Comparison of ENCODE assay signal across 13 cellular contexts in the genomic region with DNA sequence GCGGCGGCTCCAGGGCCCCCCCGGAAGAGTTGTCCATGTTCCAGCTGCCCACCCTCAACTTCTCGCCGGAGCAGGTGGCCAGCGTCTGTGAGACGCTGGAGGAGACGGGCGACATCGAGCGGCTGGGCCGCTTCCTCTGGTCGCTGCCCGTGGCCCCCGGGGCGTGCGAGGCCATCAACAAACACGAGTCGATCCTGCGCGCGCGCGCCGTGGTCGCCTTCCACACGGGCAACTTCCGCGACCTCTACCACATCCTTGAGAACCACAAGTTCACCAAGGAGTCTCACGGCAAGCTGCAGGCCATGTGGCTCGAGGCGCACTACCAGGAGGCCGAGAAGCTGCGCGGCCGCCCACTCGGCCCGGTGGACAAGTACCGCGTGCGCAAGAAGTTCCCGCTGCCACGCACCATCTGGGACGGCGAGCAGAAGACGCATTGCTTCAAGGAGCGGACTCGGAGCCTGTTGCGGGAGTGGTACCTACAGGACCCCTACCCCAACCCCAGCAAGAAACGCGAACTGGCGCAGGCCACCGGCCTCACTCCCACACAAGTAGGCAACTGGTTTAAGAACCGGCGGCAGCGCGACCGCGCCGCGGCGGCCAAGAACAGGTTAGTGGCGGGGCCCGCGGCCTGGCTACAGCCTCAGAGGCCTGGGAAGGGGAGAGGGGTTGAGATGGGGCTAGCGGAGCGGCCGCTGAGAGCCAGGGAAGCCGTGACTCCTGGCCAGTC. TPM values are rescaled to one million over a fixed set of nuclear protein-coding genes. Genes with fewer than 3 reads are reported as not detected.
DNase-seq lines count a peak whose midpoint lies in the region; ATAC-seq, FAIRE-seq and TF ChIP-seq lines count a peak whose summit lies in the region.
"Had no signal": no experiment of that assay in that cellular context is flagged by ENCODE, and none has a peak within 500 bp of the region (broad histone marks: within the 10 kb centered on the region; RNA-seq: fewer than 3 reads in every experiment).

No MANE protein-coding gene starts in this region.

- H3K27me3 Mint-ChIP-seq in GM23338 (ENCODE audit: insufficient read depth, low read depth, poor library complexity), result peaks cover 95% of the 10 kb centered on the region
- peaks cover 56 to 86% (median 75%) of the 10 kb centered on the region in 5 donors for H3K27me3 Mint-ChIP-seq in naive thymus-derived CD4-positive, alpha-beta T cell

- no peak for TF ChIP-seq POLR2A in A549 (IDR thresholded peaks at IDR 0.05; ENCODE audit: low read length)

- no peaks in the 10 kb centered on the region for H3K79me2 ChIP-seq in GM23338 (replicated peaks; ENCODE audit: insufficient read depth)

- peak overlapping the region; percentile 66 for H3K4me3 Mint-ChIP-seq in GM23338
- peak overlapping the region; percentile 14 to 90 (median 68) for H3K4me3 Mint-ChIP-seq in naive thymus-derived CD4-positive, alpha-beta T cell

- H3K4me1 ChIP-seq in A549 (peaks cover 17% of the 10 kb centered on the region), GM23338 (ENCODE audit: insufficient read depth) (peaks cover 65% of the 10 kb centered on the region), ascending aorta (peaks cover 0 to 17% of the 10 kb centered on the region in 2 donors), aorta (ENCODE audit: control insufficient read depth in 1 of 2, insufficient read depth in 2 of 2, low read length in 2 of 2) (no peaks in the 10 kb centered on the region)
- H3K4me1 ChIP-seq in naive thymus-derived CD4-positive, alpha-beta T cell (ENCODE audit: control insufficient read depth in 2 of 2, insufficient read depth in 2 of 2, low read length in 2 of 2), result no peaks in the 10 kb centered on the region

- H3K27ac Mint-ChIP-seq in GM23338, result no peak overlapping the region
- H3K27ac Mint-ChIP-seq in naive thymus-derived CD4-positive, alpha-beta T cell, result peak overlapping the region in 1 of 9 donors; percentile 62

- peaks cover 100% of the 10 kb centered on the region for H3K27me3 ChIP-seq in GM23338 (ENCODE audit: insufficient read depth)
- peaks cover 20% of the 10 kb centered on the region for H3K27me3 ChIP-seq in ascending aorta
- peaks cover 0 to 10% of the 10 kb centered on the region in 2 donors for H3K27me3 ChIP-seq in naive thymus-derived CD4-positive, alpha-beta T cell (ENCODE audit: control insufficient read depth in 2 of 2, insufficient read depth in 2 of 2, low read length in 2 of 2)
- no peaks in the 10 kb centered on the region for H3K27me3 ChIP-seq in aorta (ENCODE audit: control insufficient read depth in 1 of 2, insufficient read depth in 2 of 2, low read length in 1 of 2)

- TF ChIP-seq CTCF in A549 (IDR thresholded peaks at IDR 0.05), result no peak
- no peak for TF ChIP-seq CTCF in GM23338 (conservative IDR thresholded peaks at IDR 0.05; ENCODE audit: low read depth in 2 of 2)
- TF ChIP-seq CTCF in ascending aorta (IDR thresholded peaks at IDR 0.05), result no peak

- CTCF ChIA-PET in A549 (lab: Yijun Ruan, JAX), result interaction anchor here (1.0 to 2.9 kb wide), 2 partner anchors 8 to 13 kb away, joined by 3 to 18 read pairs; no protein-coding TSS in a partner anchor
- CTCF ChIA-PET in naive thymus-derived CD4-positive, alpha-beta T cell (lab: Charles Lee), result interaction anchor here (1.4 kb wide), 1 partner anchor 13 kb away, joined by 4 read pairs; no protein-coding TSS in a partner anchor

- ATAC-seq in A549 (no peak), GM23338 (no peak), HG03571 (IDR thresholded peaks at IDR 0.05; ENCODE audit: unreplicated experiment) (no peak), aorta (ENCODE audit: low FRiP score) (no peak), left colon (no peak), HG02852 (IDR thresholded peaks at IDR 0.05; ENCODE audit: unreplicated experiment) (no peak)
- no peak for ATAC-seq in naive thymus-derived CD4-positive, alpha-beta T cell

- intact Hi-C loops in ascending aorta (cut with DNase I) (no loop called here), aorta (cut with DNase I) (no loop called here), left colon (cut with DNase I, micrococcal nuclease) (no loop called here)
- intact Hi-C loops in naive thymus-derived CD4-positive, alpha-beta T cell (cut with micrococcal nuclease), result loop anchor here in 1 of 2 donors (5.0 kb wide), 1 partner anchor 140 kb away; no protein-coding TSS in a partner anchor

- H3K4me2 ChIP-seq in A549 (peak overlapping the region; percentile 98; the same call in 2 of the 3 replicates), GM23338 (peak overlapping the region; percentile 86)

- peak overlapping the region in 1 of 2 experiments; percentile 76; a peak in 2 of 6 replicates for H3K27ac ChIP-seq in A549
- H3K27ac ChIP-seq in GM23338 (ENCODE audit: low read depth), result no peak overlapping the region
- no peak overlapping the region for H3K27ac ChIP-seq in ascending aorta
- H3K27ac ChIP-seq in naive thymus-derived CD4-positive, alpha-beta T cell (ENCODE audit: low read depth, low read length), result no peak overlapping the region
- H3K27ac ChIP-seq in aorta (ENCODE audit: low read depth in 1 of 2, low read length in 2 of 2), result no peak overlapping the region

- H3K4me3 ChIP-seq in A549, result no peak overlapping the region; the same call in 2 of the 3 replicates
- H3K4me3 ChIP-seq in GM23338, result peak overlapping the region; percentile 54
- H3K4me3 ChIP-seq in ascending aorta, result peak overlapping the region; percentile 45 to 55
- no peak overlapping the region for H3K4me3 ChIP-seq in naive thymus-derived CD4-positive, alpha-beta T cell (ENCODE audit: low read length)
- H3K4me3 ChIP-seq in aorta (ENCODE audit: low read length in 2 of 2), result peak overlapping the region in 1 of 2 donors; percentile 15

- peaks cover 62% of the 10 kb centered on the region for H3K4me1 Mint-ChIP-seq in GM23338
- peaks cover 16 to 61% (median 47%) of the 10 kb centered on the region in 7 donors for H3K4me1 Mint-ChIP-seq in naive thymus-derived CD4-positive, alpha-beta T cell

- H3K9me3 ChIP-seq in A549 (no peaks in the 10 kb centered on the region), ascending aorta (no peaks in the 10 kb centered on the region), aorta (ENCODE audit: control insufficient read depth, low read length) (no peaks in the 10 kb centered on the region)
- H3K9me3 ChIP-seq in naive thymus-derived CD4-positive, alpha-beta T cell (ENCODE audit: control insufficient read depth in 2 of 3, low read length in 3 of 3), result no peaks in the 10 kb centered on the region

- 89% methylated on average over 69 of the region's 69 CpGs for WGBS in A549 (ENCODE audit: missing lambda C conversion rate)
- 9 to 10% methylated on average over 58 to 69 of the region's 69 CpGs for WGBS in aorta, 2 donors

- H2AFZ ChIP-seq in GM23338, result no peak overlapping the region

- H3K9me3 Mint-ChIP-seq in GM23338, result peaks cover 3% of the 10 kb centered on the region; the same call in 1 of the 3 replicates
- H3K9me3 Mint-ChIP-seq in naive thymus-derived CD4-positive, alpha-beta T cell, result peaks cover 0 to 1% (median 0%) of the 10 kb centered on the region in 11 donors

- POLR2A ChIA-PET in A549 (lab: Yijun Ruan, JAX), result no interaction called here
- POLR2A ChIA-PET in naive thymus-derived CD4-positive, alpha-beta T cell (lab: Charles Lee), result no interaction called here

- peaks cover 3% of the 10 kb centered on the region; the same call in 1 of the 2 replicates for H4K20me1 ChIP-seq in GM23338 (replicated peaks; ENCODE audit: insufficient read depth)

- DNase-seq in A549 (ENCODE audit: low read depth in 1 of 2, low spot score in 1 of 2), result no peak
- no peak for DNase-seq in GM23338 (ENCODE audit: low spot score)
- DNase-seq in ascending aorta (ENCODE audit: low spot score in 2 of 2), result no peak
- DNase-seq in naive thymus-derived CD4-positive, alpha-beta T cell, result no peak
- DNase-seq in aorta, result no peak
- DNase-seq in left colon, result no peak

- H3K36me3 Mint-ChIP-seq in GM23338 (ENCODE audit: low read depth), result no peaks in the 10 kb centered on the region; the same call in 2 of the 3 replicates
- peaks cover 0 to 2% (median 0%) of the 10 kb centered on the region in 5 donors for H3K36me3 Mint-ChIP-seq in naive thymus-derived CD4-positive, alpha-beta T cell

- no peak for TF ChIP-seq RAD21 in A549 (conservative IDR thresholded peaks at IDR 0.05 in 1 of 2, IDR thresholded peaks at IDR 0.05 in 1 of 2)

- no peak for TF ChIP-seq EP300 in A549 (IDR thresholded peaks at IDR 0.05)

- H3F3A ChIP-seq in GM23338 (replicated peaks; ENCODE audit: low read depth), result peaks cover 37% of the 10 kb centered on the region

- FAIRE-seq in A549 (lab: Jason Lieb, UNC), result no peak

- H3K9me2 ChIP-seq in GM23338 (ENCODE audit: insufficient read depth), result no peaks in the 10 kb centered on the region

- H3K36me3 ChIP-seq in GM23338 (ENCODE audit: insufficient read depth) (no peaks in the 10 kb centered on the region), ascending aorta (no peaks in the 10 kb centered on the region), aorta (ENCODE audit: control insufficient read depth in 1 of 2, insufficient read depth in 2 of 2, low read length in 1 of 2) (no peaks in the 10 kb centered on the region)
- no peaks in the 10 kb centered on the region for H3K36me3 ChIP-seq in naive thymus-derived CD4-positive, alpha-beta T cell (ENCODE audit: control insufficient read depth in 2 of 3, insufficient read depth in 3 of 3, low read length in 3 of 3)

TF ChIP-seq in A549, 52 proteins besides CTCF, POLR2A, EP300 and RAD21 (continues in another document):
- no peak for TF ChIP-seq HOXA7 (CRISPR knock-in tag; IDR thresholded peaks at IDR 0.05)
- TF ChIP-seq NPAS2 (CRISPR knock-in tag; IDR thresholded peaks at IDR 0.05; ENCODE audit: borderline replicate concordance), result no peak
- TF ChIP-seq HOXB5 (CRISPR knock-in tag; IDR thresholded peaks at IDR 0.05), result no peak
- TF ChIP-seq CHD2 (IDR thresholded peaks at IDR 0.05; ENCODE audit: low read length, partially characterized antibody), result no peak
- no peak for TF ChIP-seq POLR2AphosphoS2 (conservative IDR thresholded peaks at IDR 0.05; ENCODE audit: low read length)
- no peak for TF ChIP-seq SREBF2 (IDR thresholded peaks at IDR 0.05)

TF ChIP-seq in GM23338, 12 proteins besides CTCF, POLR2A, EP300 and RAD21 (continues in another document):
- TF ChIP-seq EZH2 (IDR thresholded peaks at IDR 0.05; ENCODE audit: low read depth, unreplicated experiment), result peak; percentile 97

RNA-seq across cellular contexts. Expression of a gene that starts 1.0 kb away (rescaled TPM):
- 0.12 and 0.22 TPM in 2 replicates for polyA plus RNA-seq in A549 (2011; rRNA removed)
- polyA plus RNA-seq in A549 (2012; cell fraction: cytosol; rRNA removed), result 0.54 and 0.75 TPM in 2 replicates
- polyA plus RNA-seq in A549 (2012; cell fraction: nucleus; rRNA removed), result 0.72 TPM in 2 replicates
- polyA plus RNA-seq in A549 (2017; fragmentation: RNase III; extraction: RNeasy Plus Mini Kit Qiagen cat#74134 plus additional on column Dnase treatment), result 0.41 to 0.73 TPM (median 0.59 TPM) in 3 replicates
- 0.08 TPM in 1 of 2 replicates, not detected in the other for polyA minus RNA-seq in A549 (2011; rRNA and poly(A)+ RNA removed)
- total RNA-seq in GM23338 (2014; rRNA removed; shearing (Covaris generic)), result 0.28 TPM in 1 of 2 replicates, not detected in the other
- 0.21 and 0.37 TPM in 2 replicates for polyA plus RNA-seq in GM23338 (2016; fragmentation: Nextera tagmentation; extraction: Ambion mirVana)
- not detected for total RNA-seq in ascending aorta
- total RNA-seq in naive thymus-derived CD4-positive, alpha-beta T cell, result not detected
- polyA plus RNA-seq in naive thymus-derived CD4-positive, alpha-beta T cell, result not detected
- not detected for total RNA-seq in aorta
- not detected for polyA plus RNA-seq in aorta
- total RNA-seq in left colon, result not detected
- total RNA-seq: cerebellum; G401; left lobe of liver; M059J; T-helper 1 cell treated with Interleukin-12 subunit alpha and Interleukin-12 subunit beta and Interleukin-4 antibody, amounts not matched to agents 30 ng/mL and 1 ng/mL, for 36 hours had no signal

Comparison
In these comparisons a context has a peak if more than half of its experiments do, and no peak if none do; other contexts are left out.
1. H3K4me3 ChIP-seq: peak in GM23338 (single experiment) and ascending aorta (2 of 2); none in A549 (single experiment) and naive thymus-derived CD4-positive, alpha-beta T cell (single experiment).